ENCODE assay signal across 1 cellular context in the genomic region with DNA sequence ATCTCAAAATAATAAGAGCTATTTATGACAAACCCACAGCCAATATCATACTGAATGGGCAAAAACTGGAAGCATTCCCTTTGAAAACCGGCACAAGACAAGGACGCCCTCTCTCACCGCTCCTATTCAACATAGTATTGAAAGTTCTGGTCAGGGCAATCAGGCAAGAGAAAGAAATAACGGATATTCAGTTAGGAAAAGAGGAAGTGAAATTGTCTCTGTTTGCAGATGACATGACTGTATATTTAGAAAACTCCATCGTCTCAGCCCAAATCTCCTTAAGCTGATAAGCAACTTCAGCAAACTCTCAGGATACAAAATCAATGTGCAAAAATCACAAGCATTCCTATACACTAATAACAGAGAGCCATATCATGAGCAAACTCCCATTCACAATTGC. TPM values are rescaled to one million over a fixed set of nuclear protein-coding genes. Genes with fewer than 3 reads are reported as not detected.
"Had no signal": no experiment of that assay in that cellular context is flagged by ENCODE, and none has a peak within 500 bp of the region (broad histone marks: within the 10 kb centered on the region; RNA-seq: fewer than 3 reads in every experiment).

No MANE protein-coding gene starts in this region.

RNA-seq across cellular contexts. Expression of a gene that starts 38.1 kb away (rescaled TPM):
- polyA plus RNA-seq: HepG2 had no signal
